ENCODE assay signal across 1 cellular context in the genomic region with DNA sequence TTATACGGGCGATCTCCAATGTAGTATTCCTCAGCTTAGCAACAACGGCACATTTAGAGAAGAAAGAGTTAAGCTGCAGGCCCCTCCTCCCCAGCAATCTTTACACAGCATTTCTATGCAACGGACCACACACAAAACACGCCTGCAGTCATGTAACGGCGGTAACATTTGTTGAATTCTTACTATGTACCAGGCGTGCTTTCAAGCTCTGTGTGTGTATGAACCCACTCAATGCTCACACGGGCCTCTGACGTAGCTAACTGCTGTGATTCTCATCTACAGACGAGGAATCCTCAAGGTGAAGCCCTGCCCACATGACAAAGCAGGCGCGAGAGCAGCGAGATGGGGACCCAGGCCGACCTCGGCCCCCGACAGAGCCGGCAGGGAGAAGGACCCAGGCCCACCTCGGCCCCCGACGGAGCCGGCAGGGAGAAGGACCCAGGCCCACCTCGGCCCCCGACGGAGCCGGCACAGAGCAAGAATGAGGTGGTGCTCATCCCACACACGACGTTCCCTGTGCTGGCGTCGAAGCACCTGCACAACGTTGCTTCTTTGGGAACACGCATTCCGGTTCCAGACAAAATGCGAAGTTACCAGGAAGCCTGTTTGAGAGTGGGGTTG.
TF ChIP-seq lines count a peak whose summit lies in the region.

No MANE protein-coding gene starts in this region.

TF ChIP-seq in GM23338, 12 proteins besides CTCF, POLR2A, EP300 and RAD21 (continued from another document):
- TF ChIP-seq, protein P1, sequence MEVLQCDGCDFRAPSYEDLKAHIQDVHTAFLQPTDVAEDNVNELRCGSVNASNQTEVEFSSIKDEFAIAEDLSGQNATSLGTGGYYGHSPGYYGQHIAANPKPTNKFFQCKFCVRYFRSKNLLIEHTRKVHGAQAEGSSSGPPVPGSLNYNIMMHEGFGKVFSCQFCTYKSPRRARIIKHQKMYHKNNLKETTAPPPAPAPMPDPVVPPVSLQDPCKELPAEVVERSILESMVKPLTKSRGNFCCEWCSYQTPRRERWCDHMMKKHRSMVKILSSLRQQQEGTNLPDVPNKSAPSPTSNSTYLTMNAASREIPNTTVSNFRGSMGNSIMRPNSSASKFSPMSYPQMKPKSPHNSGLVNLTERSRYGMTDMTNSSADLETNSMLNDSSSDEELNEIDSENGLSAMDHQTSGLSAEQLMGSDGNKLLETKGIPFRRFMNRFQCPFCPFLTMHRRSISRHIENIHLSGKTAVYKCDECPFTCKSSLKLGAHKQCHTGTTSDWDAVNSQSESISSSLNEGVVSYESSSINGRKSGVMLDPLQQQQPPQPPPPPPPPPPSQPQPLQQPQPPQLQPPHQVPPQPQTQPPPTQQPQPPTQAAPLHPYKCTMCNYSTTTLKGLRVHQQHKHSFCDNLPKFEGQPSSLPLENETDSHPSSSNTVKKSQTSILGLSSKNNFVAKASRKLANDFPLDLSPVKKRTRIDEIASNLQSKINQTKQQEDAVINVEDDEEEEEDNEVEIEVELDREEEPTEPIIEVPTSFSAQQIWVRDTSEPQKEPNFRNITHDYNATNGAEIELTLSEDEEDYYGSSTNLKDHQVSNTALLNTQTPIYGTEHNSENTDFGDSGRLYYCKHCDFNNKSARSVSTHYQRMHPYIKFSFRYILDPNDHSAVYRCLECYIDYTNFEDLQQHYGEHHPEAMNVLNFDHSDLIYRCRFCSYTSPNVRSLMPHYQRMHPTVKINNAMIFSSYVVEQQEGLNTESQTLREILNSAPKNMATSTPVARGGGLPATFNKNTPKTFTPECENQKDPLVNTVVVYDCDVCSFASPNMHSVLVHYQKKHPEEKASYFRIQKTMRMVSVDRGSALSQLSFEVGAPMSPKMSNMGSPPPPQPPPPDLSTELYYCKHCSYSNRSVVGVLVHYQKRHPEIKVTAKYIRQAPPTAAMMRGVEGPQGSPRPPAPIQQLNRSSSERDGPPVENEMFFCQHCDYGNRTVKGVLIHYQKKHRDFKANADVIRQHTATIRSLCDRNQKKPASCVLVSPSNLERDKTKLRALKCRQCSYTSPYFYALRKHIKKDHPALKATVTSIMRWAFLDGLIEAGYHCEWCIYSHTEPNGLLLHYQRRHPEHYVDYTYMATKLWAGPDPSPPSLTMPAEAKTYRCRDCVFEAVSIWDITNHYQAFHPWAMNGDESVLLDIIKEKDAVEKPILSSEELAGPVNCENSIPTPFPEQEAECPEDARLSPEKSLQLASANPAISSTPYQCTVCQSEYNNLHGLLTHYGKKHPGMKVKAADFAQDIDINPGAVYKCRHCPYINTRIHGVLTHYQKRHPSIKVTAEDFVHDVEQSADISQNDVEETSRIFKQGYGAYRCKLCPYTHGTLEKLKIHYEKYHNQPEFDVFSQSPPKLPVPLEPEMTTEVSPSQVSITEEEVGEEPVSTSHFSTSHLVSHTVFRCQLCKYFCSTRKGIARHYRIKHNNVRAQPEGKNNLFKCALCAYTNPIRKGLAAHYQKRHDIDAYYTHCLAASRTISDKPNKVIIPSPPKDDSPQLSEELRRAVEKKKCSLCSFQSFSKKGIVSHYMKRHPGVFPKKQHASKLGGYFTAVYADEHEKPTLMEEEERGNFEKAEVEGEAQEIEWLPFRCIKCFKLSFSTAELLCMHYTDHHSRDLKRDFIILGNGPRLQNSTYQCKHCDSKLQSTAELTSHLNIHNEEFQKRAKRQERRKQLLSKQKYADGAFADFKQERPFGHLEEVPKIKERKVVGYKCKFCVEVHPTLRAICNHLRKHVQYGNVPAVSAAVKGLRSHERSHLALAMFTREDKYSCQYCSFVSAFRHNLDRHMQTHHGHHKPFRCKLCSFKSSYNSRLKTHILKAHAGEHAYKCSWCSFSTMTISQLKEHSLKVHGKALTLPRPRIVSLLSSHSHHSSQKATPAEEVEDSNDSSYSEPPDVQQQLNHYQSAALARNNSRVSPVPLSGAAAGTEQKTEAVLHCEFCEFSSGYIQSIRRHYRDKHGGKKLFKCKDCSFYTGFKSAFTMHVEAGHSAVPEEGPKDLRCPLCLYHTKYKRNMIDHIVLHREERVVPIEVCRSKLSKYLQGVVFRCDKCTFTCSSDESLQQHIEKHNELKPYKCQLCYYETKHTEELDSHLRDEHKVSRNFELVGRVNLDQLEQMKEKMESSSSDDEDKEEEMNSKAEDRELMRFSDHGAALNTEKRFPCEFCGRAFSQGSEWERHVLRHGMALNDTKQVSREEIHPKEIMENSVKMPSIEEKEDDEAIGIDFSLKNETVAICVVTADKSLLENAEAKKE (CRISPR knock-in tag; IDR thresholded peaks at IDR 0.05), result no peak
- TF ChIP-seq ZNF331 (CRISPR knock-in tag; IDR thresholded peaks at IDR 0.05; ENCODE audit: low read depth) (no peak), STAT1 (IDR thresholded peaks at IDR 0.05; ENCODE audit: unreplicated experiment) (no peak), EZH2phosphoT487 (IDR thresholded peaks at IDR 0.05; ENCODE audit: unreplicated experiment) (no peak), EZH2 (IDR thresholded peaks at IDR 0.05; ENCODE audit: low read depth, unreplicated experiment) (no peak), JUNB (IDR thresholded peaks at IDR 0.05; ENCODE audit: unreplicated experiment) (no peak), ZNF114 (CRISPR knock-in tag; IDR thresholded peaks at IDR 0.05) (no peak), NANOG (IDR thresholded peaks at IDR 0.05; ENCODE audit: borderline replicate concordance) (no peak), CREB1 (CRISPR knock-in tag; IDR thresholded peaks at IDR 0.05; ENCODE audit: low read depth) (no peak)
- TF ChIP-seq, protein P2, sequence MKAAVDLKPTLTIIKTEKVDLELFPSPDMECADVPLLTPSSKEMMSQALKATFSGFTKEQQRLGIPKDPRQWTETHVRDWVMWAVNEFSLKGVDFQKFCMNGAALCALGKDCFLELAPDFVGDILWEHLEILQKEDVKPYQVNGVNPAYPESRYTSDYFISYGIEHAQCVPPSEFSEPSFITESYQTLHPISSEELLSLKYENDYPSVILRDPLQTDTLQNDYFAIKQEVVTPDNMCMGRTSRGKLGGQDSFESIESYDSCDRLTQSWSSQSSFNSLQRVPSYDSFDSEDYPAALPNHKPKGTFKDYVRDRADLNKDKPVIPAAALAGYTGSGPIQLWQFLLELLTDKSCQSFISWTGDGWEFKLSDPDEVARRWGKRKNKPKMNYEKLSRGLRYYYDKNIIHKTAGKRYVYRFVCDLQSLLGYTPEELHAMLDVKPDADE (IDR thresholded peaks at IDR 0.05), result no peak
- TF ChIP-seq, protein P3, sequence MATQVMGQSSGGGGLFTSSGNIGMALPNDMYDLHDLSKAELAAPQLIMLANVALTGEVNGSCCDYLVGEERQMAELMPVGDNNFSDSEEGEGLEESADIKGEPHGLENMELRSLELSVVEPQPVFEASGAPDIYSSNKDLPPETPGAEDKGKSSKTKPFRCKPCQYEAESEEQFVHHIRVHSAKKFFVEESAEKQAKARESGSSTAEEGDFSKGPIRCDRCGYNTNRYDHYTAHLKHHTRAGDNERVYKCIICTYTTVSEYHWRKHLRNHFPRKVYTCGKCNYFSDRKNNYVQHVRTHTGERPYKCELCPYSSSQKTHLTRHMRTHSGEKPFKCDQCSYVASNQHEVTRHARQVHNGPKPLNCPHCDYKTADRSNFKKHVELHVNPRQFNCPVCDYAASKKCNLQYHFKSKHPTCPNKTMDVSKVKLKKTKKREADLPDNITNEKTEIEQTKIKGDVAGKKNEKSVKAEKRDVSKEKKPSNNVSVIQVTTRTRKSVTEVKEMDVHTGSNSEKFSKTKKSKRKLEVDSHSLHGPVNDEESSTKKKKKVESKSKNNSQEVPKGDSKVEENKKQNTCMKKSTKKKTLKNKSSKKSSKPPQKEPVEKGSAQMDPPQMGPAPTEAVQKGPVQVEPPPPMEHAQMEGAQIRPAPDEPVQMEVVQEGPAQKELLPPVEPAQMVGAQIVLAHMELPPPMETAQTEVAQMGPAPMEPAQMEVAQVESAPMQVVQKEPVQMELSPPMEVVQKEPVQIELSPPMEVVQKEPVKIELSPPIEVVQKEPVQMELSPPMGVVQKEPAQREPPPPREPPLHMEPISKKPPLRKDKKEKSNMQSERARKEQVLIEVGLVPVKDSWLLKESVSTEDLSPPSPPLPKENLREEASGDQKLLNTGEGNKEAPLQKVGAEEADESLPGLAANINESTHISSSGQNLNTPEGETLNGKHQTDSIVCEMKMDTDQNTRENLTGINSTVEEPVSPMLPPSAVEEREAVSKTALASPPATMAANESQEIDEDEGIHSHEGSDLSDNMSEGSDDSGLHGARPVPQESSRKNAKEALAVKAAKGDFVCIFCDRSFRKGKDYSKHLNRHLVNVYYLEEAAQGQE (IDR thresholded peaks at IDR 0.05; ENCODE audit: unreplicated experiment), result no peak
TF ChIP-seq in GM23338: peak in this region for 0.
